ENCODE assay signal across 8 cellular contexts in the genomic region with DNA sequence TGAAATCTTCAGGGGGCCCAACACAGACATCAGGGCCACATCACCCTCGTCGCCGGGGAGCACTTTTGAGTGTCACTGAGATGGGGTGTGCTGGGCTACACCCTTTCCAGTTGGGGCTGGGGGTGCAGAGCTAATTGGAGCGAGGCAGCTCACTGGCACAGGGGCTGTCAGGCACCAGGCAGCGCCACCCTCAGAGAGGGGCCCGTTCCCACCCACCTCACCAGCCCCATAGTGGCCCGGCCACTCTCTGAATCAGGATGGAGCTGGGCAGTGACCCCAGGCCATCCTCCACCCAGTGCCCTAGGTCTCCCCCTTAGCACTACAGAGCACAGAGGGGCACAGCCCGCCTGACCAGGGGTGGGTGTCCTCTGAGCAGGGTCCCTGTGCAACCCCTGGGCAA.
"Had no signal": no experiment of that assay in that cellular context is flagged by ENCODE, and none has a peak within 500 bp of the region (broad histone marks: within the 10 kb centered on the region; RNA-seq: fewer than 3 reads in every experiment).

No MANE protein-coding gene starts in this region.

- H3K9ac ChIP-seq: KMS-11 had no signal

- FAIRE-seq: HepG2, HTR-8/SVneo, K562 had no signal

- DNase-seq: IMR-90, KBM-7, KG1 had no signal

- H3K4me2 ChIP-seq: KMS-11 had no signal

- H3K4me3 ChIP-seq: K562 had no signal

- H3K27ac ChIP-seq: HL-60, KMS-11 had no signal
